Comparison of ENCODE assay signal across 8 cellular contexts in genomic region chr10:24483701-24484100, GRCh38.
A peak's percentile ranks its signal among the peaks of the same experiment; 100 is the strongest.
DNase-seq lines count a peak whose midpoint lies in the region; ATAC-seq and TF ChIP-seq lines count a peak whose summit lies in the region.

No MANE protein-coding gene starts in this region.

- H3K27ac Mint-ChIP-seq in CD4-positive, alpha-beta T cell, result no peak overlapping the region
- H3K27ac Mint-ChIP-seq in WTC11, result peak overlapping the region; percentile 5; the same call in 1 of the 2 replicates

- H3K27me3 Mint-ChIP-seq in CD4-positive, alpha-beta T cell, result peaks cover 3% of the 10 kb centered on the region
- H3K27me3 Mint-ChIP-seq in WTC11 (ENCODE audit: low read depth), result no peaks in the 10 kb centered on the region

- H3K9me3 Mint-ChIP-seq in CD4-positive, alpha-beta T cell, result peaks cover 2% of the 10 kb centered on the region
- peaks cover 16% of the 10 kb centered on the region for H3K9me3 Mint-ChIP-seq in WTC11

- no peaks in the 10 kb centered on the region for H3K4me1 Mint-ChIP-seq in CD4-positive, alpha-beta T cell (ENCODE audit: low read depth)
- peaks cover 18% of the 10 kb centered on the region for H3K4me1 Mint-ChIP-seq in WTC11

- ATAC-seq in CD4-positive, alpha-beta T cell (ENCODE audit: poor library complexity), result peak; percentile 71
- ATAC-seq in GM19328 (IDR thresholded peaks at IDR 0.05; ENCODE audit: unreplicated experiment) (peak; percentile 48), WTC11 (peak; percentile 91), HG03521 (IDR thresholded peaks at IDR 0.05; ENCODE audit: unreplicated experiment) (no peak)

- peak in 3 of 10 experiments; percentile 1 to 9 (median 5) for DNase-seq in CD4-positive, alpha-beta T cell
- DNase-seq in HPDE6-E6E7 (ENCODE audit: extremely low spot score) (peak; percentile 79), WTC11 (ENCODE audit: low spot score) (no peak), iPS-NIHi11 (ENCODE audit: low spot score) (peak; percentile 72), DMS114 treated with DMSO at 0.1 percent for 48 hours (lab: John Stamatoyannopoulos, UW; ENCODE audit: unreplicated experiment) (no peak)
- no peak for DNase-seq in stimulated activated CD4-positive, alpha-beta T cell treated with anti-CD3 and anti-CD28 coated beads, Interleukin-4, amount 100 ng/mL, for 24 hours

- no peak overlapping the region for H3K4me3 Mint-ChIP-seq in CD4-positive, alpha-beta T cell
- H3K4me3 Mint-ChIP-seq in WTC11, result no peak overlapping the region

- H3K27ac ChIP-seq in CD4-positive, alpha-beta T cell (ENCODE audit: low read depth, low read length), result no peak overlapping the region

- no peaks in the 10 kb centered on the region for H3K36me3 Mint-ChIP-seq in CD4-positive, alpha-beta T cell (ENCODE audit: low read depth)
- peaks cover 15% of the 10 kb centered on the region for H3K36me3 Mint-ChIP-seq in WTC11

- POLR2A ChIA-PET in CD4-positive, alpha-beta T cell (lab: Charles Lee), result no interaction called here
- POLR2A ChIA-PET in WTC11 (lab: Charles Lee), result no interaction called here

- intact Hi-C loops in CD4-positive, alpha-beta T cell (cut with DNase I, micrococcal nuclease), result no loop called here

- no peaks in the 10 kb centered on the region for H3K9me3 ChIP-seq in CD4-positive, alpha-beta T cell (ENCODE audit: control insufficient read depth, low read length)

- H3K27me3 ChIP-seq in CD4-positive, alpha-beta T cell (ENCODE audit: control insufficient read depth, insufficient read depth, low read length), result no peaks in the 10 kb centered on the region

- CTCF ChIA-PET in CD4-positive, alpha-beta T cell (lab: Charles Lee), result interaction anchor here (0.9 kb wide), 1 partner anchor 17 kb away, joined by 3 read pairs; no protein-coding TSS in a partner anchor
- CTCF ChIA-PET in WTC11 (lab: Charles Lee), result interaction anchor here (1.1 kb wide), 1 partner anchor 30 kb away, joined by 4 read pairs; no protein-coding TSS in a partner anchor

- no peak for TF ChIP-seq CTCF in CD4-positive, alpha-beta T cell (IDR thresholded peaks at IDR 0.05)
- TF ChIP-seq CTCF in WTC11 (IDR thresholded peaks at IDR 0.05), result no peak

TF ChIP-seq in WTC11, 78 proteins besides CTCF, POLR2A, EP300 and RAD21:
- TF ChIP-seq OVOL2 (CRISPR knock-in tag; IDR thresholded peaks at IDR 0.05; ENCODE audit: borderline replicate concordance) (no peak), CREB1 (CRISPR knock-in tag; IDR thresholded peaks at IDR 0.05) (no peak), ZNF423 (CRISPR knock-in tag; IDR thresholded peaks at IDR 0.05) (peak; percentile 75), ERG (CRISPR knock-in tag; IDR thresholded peaks at IDR 0.05) (no peak), ATF3 (CRISPR knock-in tag; conservative IDR thresholded peaks at IDR 0.05) (no peak), FOXP1 (CRISPR knock-in tag; IDR thresholded peaks at IDR 0.05; ENCODE audit: borderline replicate concordance) (no peak), ZNF671 (CRISPR knock-in tag; IDR thresholded peaks at IDR 0.05) (no peak)
TF ChIP-seq in WTC11: peak in this region for 1.

Comparison
In these comparisons a context has a peak if more than half of its experiments do, and no peak if none do; other contexts are left out.
1. DNase-seq: peak in HPDE6-E6E7 (single experiment) and iPS-NIHi11 (single experiment); none in WTC11 (single experiment), DMS114 treated with DMSO at 0.1 percent for 48 hours (single experiment) and stimulated activated CD4-positive, alpha-beta T cell treated with anti-CD3 and anti-CD28 coated beads, Interleukin-4, amount 100 ng/mL, for 24 hours (single experiment).